8 cellular contexts compared by ENCODE assay signal in genomic region chr4:40662962-40663604, GRCh38. TPM values are rescaled to one million over a fixed set of nuclear protein-coding genes. Genes with fewer than 3 reads are reported as not detected.
DNase-seq lines count a peak whose midpoint lies in the region; ATAC-seq, FAIRE-seq and TF ChIP-seq lines count a peak whose summit lies in the region.

No MANE protein-coding gene starts in this region.

- intact Hi-C loops in HepG2 (cut with micrococcal nuclease; ENCODE audit: unreplicated experiment), result no loop called here

- peak; percentile 78 for DNase-seq in ELR (ENCODE audit: low read depth)
- DNase-seq in HepG2 (ENCODE audit: low spot score), result peak; percentile 68
- DNase-seq in OCI-M1 (lab: John Stamatoyannopoulos, UW), result no peak
- DNase-seq in activated CD8-positive, alpha-beta memory T cell treated with anti-CD3 and anti-CD28 coated beads, Interleukin-2, amount 50 U/mL, for 4 hours, result no peak
- DNase-seq in HUDEP-2 (lab: John Stamatoyannopoulos, UW; ENCODE audit: unreplicated experiment in 76 of 76), result no peak

- H2AFZ ChIP-seq in HepG2 (ENCODE audit: low read length), result peak overlapping the region; percentile 31

- no peaks in the 10 kb centered on the region for H3K79me2 ChIP-seq in HepG2 (ENCODE audit: insufficient read depth, low read length)

- TF ChIP-seq POLR2A in HepG2 (IDR thresholded peaks at IDR 0.05; ENCODE audit: insufficient read depth in 1 of 2, low read depth in 2 of 2, low read length in 2 of 2), result no peak

- no TSS peak for BruUV-seq in HepG2 (replicated peaks; lab: Mats Ljungman, UMichigan)

- H3K36me3 ChIP-seq in HUES48 (ENCODE audit: control insufficient read depth, insufficient read depth, low read length) (no peaks in the 10 kb centered on the region), HepG2 (replicated peaks in 1 of 2; ENCODE audit: control insufficient read depth in 1 of 2, insufficient read depth in 2 of 2, low read length in 2 of 2) (no peaks in the 10 kb centered on the region)

- H3K4me2 ChIP-seq in HepG2 (ENCODE audit: low read depth, low read length), result peak overlapping the region; percentile 76

- H4K20me1 ChIP-seq in HepG2 (ENCODE audit: insufficient read depth, low read length), result no peaks in the 10 kb centered on the region

- H3K27ac ChIP-seq in HUES48 (ENCODE audit: low read depth, low read length) (peak overlapping the region; percentile 60), VCaP (peak overlapping the region; percentile 64), HepG2 (ENCODE audit: extremely low read length, insufficient read depth, low read length) (peak overlapping the region; percentile 57)

- FAIRE-seq in HepG2 (lab: Jason Lieb, UNC), result peak; percentile 94

- TF ChIP-seq CTCF in VCaP (conservative IDR thresholded peaks at IDR 0.05) (no peak), HepG2 (CRISPR knock-in tag; IDR thresholded peaks at IDR 0.05) (no peak)

- no peak overlapping the region for H3K4me3 ChIP-seq in HUES48 (ENCODE audit: low read depth, low read length)
- peak overlapping the region; percentile 21 to 38 (median 28); a peak in 3 of 6 replicates for H3K4me3 ChIP-seq in HepG2 (replicated peaks in 1 of 3; ENCODE audit: insufficient read depth in 1 of 3, low read depth in 2 of 3, low read length in 3 of 3)

- H3K27me3 ChIP-seq in HUES48 (ENCODE audit: control insufficient read depth, insufficient read depth, low read length), result no peaks in the 10 kb centered on the region
- no peaks in the 10 kb centered on the region for H3K27me3 ChIP-seq in HepG2 (ENCODE audit: control insufficient read depth in 1 of 2, insufficient read depth in 2 of 2, low read length in 2 of 2)

- TF ChIP-seq RAD21 in HepG2 (CRISPR knock-in tag; IDR thresholded peaks at IDR 0.05), result no peak

- TF ChIP-seq EP300 in HepG2 (IDR thresholded peaks at IDR 0.05; ENCODE audit: low read depth in 2 of 2, low read length in 2 of 2) (0 out of 4 replicates have a peak, but pooled peaks of 1 of the 2 experiments have one; percentile 5), HepG2 (CRISPR knock-in tag; IDR thresholded peaks at IDR 0.05; ENCODE audit: borderline replicate concordance) (no peak)

- POLR2A ChIA-PET in HepG2 (lab: Yijun Ruan, JAX), result interaction anchor here (0.6 kb wide), 1 partner anchor 10 kb away, joined by 5 read pairs; no protein-coding TSS in a partner anchor

- H3K9ac ChIP-seq in HUES48 (ENCODE audit: low read depth, low read length) (no peak overlapping the region), HepG2 (ENCODE audit: insufficient read depth, low read depth, low read length) (no peak overlapping the region; the same call in 1 of the 2 replicates)

- H3K4me1 ChIP-seq in HUES48 (ENCODE audit: control insufficient read depth, insufficient read depth, low read length), result peaks cover 16% of the 10 kb centered on the region
- peaks cover 20% of the 10 kb centered on the region for H3K4me1 ChIP-seq in HepG2 (ENCODE audit: insufficient read depth, low read length)

- CTCF ChIA-PET in HepG2 (lab: Yijun Ruan, JAX; ENCODE audit: low intra/inter-chr PET ratio, low total read pairs), result no interaction called here

- ATAC-seq in GM21515 (IDR thresholded peaks at IDR 0.05; ENCODE audit: unreplicated experiment) (peak; percentile 68), HepG2 (peak; percentile 99)

- 0% methylated on average over 9 of the region's 10 CpGs for WGBS in HepG2 (ENCODE audit: low lambda C conversion rate)

- H3K9me3 ChIP-seq in HUES48 (ENCODE audit: control insufficient read depth, insufficient read depth, low read length), result no peaks in the 10 kb centered on the region
- no peaks in the 10 kb centered on the region for H3K9me3 ChIP-seq in HepG2 (ENCODE audit: low read length)

- in situ Hi-C loops in HepG2 (cut with HindIII; ENCODE audit: extremely low pct_ligation_motif_present, low pct_unique_long_range_greater_than_20kb), result no loop called here

TF ChIP-seq in HepG2, 621 proteins besides CTCF, POLR2A, EP300 and RAD21 (continues in another document):
- TF ChIP-seq ZNF788 (CRISPR knock-in tag; IDR thresholded peaks at IDR 0.05; ENCODE audit: borderline replicate concordance) (peak; percentile 33; the same call in 1 of the 2 replicates), KLF13 (CRISPR knock-in tag; IDR thresholded peaks at IDR 0.05) (no peak), GFI1 (CRISPR knock-in tag; IDR thresholded peaks at IDR 0.05; ENCODE audit: borderline replicate concordance) (peak; percentile 25; the same call in 1 of the 2 replicates), RARA (CRISPR knock-in tag; IDR thresholded peaks at IDR 0.05) (peak; percentile 13; the same call in 1 of the 2 replicates), ZNF616 (CRISPR knock-in tag; IDR thresholded peaks at IDR 0.05; ENCODE audit: low read depth) (no peak), ZNF276 (CRISPR knock-in tag; IDR thresholded peaks at IDR 0.05; ENCODE audit: low read depth) (no peak), ZNF780A (CRISPR knock-in tag; IDR thresholded peaks at IDR 0.05) (no peak), GLI4 (CRISPR knock-in tag; IDR thresholded peaks at IDR 0.05; ENCODE audit: borderline replicate concordance) (no peak), ZBTB26 (CRISPR knock-in tag; IDR thresholded peaks at IDR 0.05; ENCODE audit: borderline replicate concordance) (no peak), ZBTB37 (CRISPR knock-in tag; IDR thresholded peaks at IDR 0.05) (no peak)

RNA-seq across cellular contexts. Expression of gene RBM47, which starts 33.4 kb away (rescaled TPM):
- 2.5 and 3.9 TPM in 2 replicates for total RNA-seq in HepG2 (2016; rRNA removed; fragmentation: Illumina TruSeq; extraction: Trizol)
- 0.20 and 0.26 TPM in 2 replicates for total RNA-seq in HepG2 (2016; cell fraction: cytosol; rRNA removed; fragmentation: Illumina TruSeq; extraction: Trizol; ENCODE audit: low read depth)
- 2.2 and 3.2 TPM in 2 replicates for total RNA-seq in HepG2 (2016; cell fraction: insoluble cytoplasmic fraction; rRNA removed; fragmentation: Illumina TruSeq; extraction: Trizol)
- 0.90 and 0.96 TPM in 2 replicates for total RNA-seq in HepG2 (2016; cell fraction: membrane; rRNA removed; fragmentation: Illumina TruSeq; extraction: Trizol)
- 1.5 and 1.6 TPM in 2 replicates for total RNA-seq in HepG2 (2016; cell fraction: nucleus; rRNA removed; fragmentation: Illumina TruSeq; extraction: Trizol)
- polyA plus RNA-seq in HepG2 (2011; rRNA removed), result 1.2 and 2.0 TPM in 2 replicates
- polyA plus RNA-seq in HepG2 (2011; cell fraction: cytosol; rRNA removed), result 1.8 and 2.5 TPM in 2 replicates
- 2.0 and 3.4 TPM in 2 replicates for polyA plus RNA-seq in HepG2 (2011; cell fraction: nucleus; rRNA removed)
- 2.9 and 3.1 TPM in 2 replicates for polyA plus RNA-seq in HepG2 (2012)
- 0.06 and 0.08 TPM in 2 replicates for polyA plus RNA-seq in HepG2 (2016; cell fraction: cytosol; fragmentation: Illumina TruSeq; extraction: Trizol; ENCODE audit: low read depth)
- polyA plus RNA-seq in HepG2 (2016; cell fraction: insoluble cytoplasmic fraction; fragmentation: Illumina TruSeq; extraction: Trizol; ENCODE audit: low read depth), result 2.9 and 4.7 TPM in 2 replicates
- 0.32 and 0.45 TPM in 2 replicates for polyA plus RNA-seq in HepG2 (2016; cell fraction: membrane; fragmentation: Illumina TruSeq; extraction: Trizol; ENCODE audit: low read depth)
- 1.5 TPM in 2 replicates for polyA plus RNA-seq in HepG2 (2016; cell fraction: nucleus; fragmentation: Illumina TruSeq; extraction: Trizol; ENCODE audit: insufficient read depth, low read depth)
- 9.8 and 38.2 TPM in 2 replicates for polyA minus RNA-seq in HepG2 (2011; rRNA and poly(A)+ RNA removed; ENCODE audit: low replicate concordance)
- polyA minus RNA-seq in HepG2 (2011; cell fraction: cytosol; rRNA and poly(A)+ RNA removed), result 2.9 and 3.0 TPM in 2 replicates
- polyA minus RNA-seq in HepG2 (2011; cell fraction: nucleus; rRNA and poly(A)+ RNA removed), result 1.8 and 2.9 TPM in 2 replicates

Comparison
In these comparisons a context has a peak if more than half of its experiments do, and no peak if none do; other contexts are left out.
1. DNase-seq: peak in ELR (single experiment) and HepG2 (single experiment); none in OCI-M1 (single experiment), activated CD8-positive, alpha-beta memory T cell treated with anti-CD3 and anti-CD28 coated beads, Interleukin-2, amount 50 U/mL, for 4 hours (single experiment) and HUDEP-2 (0 of 76).
2. Peak in every context shown above with its lines, with median percentiles within 50 percentile points of each other: H3K27ac ChIP-seq.